ENCODE assay signal across 11 cellular contexts in the genomic region with DNA sequence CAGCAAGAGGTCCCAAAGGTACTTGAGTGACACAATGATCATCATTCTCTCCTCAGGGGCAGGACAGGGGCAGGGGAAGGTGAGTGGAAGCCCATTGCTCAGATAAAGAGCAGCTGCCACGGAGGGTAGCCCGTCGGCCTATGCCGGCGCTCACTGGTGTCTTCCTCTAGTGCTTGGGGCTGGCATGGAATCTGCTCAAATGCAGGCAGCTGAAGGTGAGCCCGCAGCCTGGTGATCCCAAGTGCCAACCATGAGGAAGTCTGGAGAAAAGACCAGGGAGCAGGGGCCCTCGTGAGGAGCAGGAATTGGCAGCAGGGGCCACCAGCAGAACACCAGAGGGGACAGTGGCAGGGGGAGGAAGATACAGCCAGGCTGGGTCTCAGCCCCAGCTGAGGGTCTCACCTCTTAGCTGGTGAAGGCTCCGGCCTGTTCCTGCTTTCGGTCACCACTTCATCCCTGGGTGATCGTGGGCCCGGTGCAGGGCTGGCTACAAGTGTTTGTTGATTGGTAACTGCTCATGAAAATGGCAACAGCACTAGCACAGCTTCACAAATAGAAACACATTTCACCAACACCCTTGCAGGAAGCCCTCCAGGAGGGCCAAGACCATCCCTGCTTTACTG. TPM values are rescaled to one million over a fixed set of nuclear protein-coding genes. Genes with fewer than 3 reads are reported as not detected.
A peak's percentile ranks its signal among the peaks of the same experiment; 100 is the strongest.
DNase-seq lines count a peak whose midpoint lies in the region; ATAC-seq and TF ChIP-seq lines count a peak whose summit lies in the region.
"Had no signal": no experiment of that assay in that cellular context is flagged by ENCODE, and none has a peak within 500 bp of the region (broad histone marks: within the 10 kb centered on the region; RNA-seq: fewer than 3 reads in every experiment).

No MANE protein-coding gene starts in this region.

- H3K36me3 Mint-ChIP-seq in CD14-positive monocyte = peaks cover 70 to 89% of the 10 kb centered on the region in 2 donors
- peaks cover 84% of the 10 kb centered on the region for H3K36me3 Mint-ChIP-seq in activated T-helper 2 cell treated with anti-CD3 and anti-CD28 coated beads, Interferon-gamma antibody, Interleukin-2, Interleukin-4, amounts not matched to agents 10 μg/mL and 5 μg/mL and 100 μg/mL, durations not matched to agents 14 hours and 24 hours and 36 hours (ENCODE audit: low read depth)

- H3K4me1 Mint-ChIP-seq in CD14-positive monocyte = peaks cover 13% of the 10 kb centered on the region
- peaks cover 48% of the 10 kb centered on the region for H3K4me1 Mint-ChIP-seq in activated T-helper 2 cell treated with anti-CD3 and anti-CD28 coated beads, Interferon-gamma antibody, Interleukin-2, Interleukin-4, amounts not matched to agents 10 μg/mL and 5 μg/mL and 100 μg/mL, durations not matched to agents 14 hours and 24 hours and 36 hours (ENCODE audit: low read depth)

- H3K27me3 ChIP-seq in BE2C = no peaks in the 10 kb centered on the region

- no peaks in the 10 kb centered on the region for H3K9me3 ChIP-seq in BE2C

- H3K4me3 Mint-ChIP-seq in CD14-positive monocyte = no peak overlapping the region
- peak overlapping the region; percentile 58 for H3K4me3 Mint-ChIP-seq in activated T-helper 2 cell treated with anti-CD3 and anti-CD28 coated beads, Interferon-gamma antibody, Interleukin-2, Interleukin-4, amounts not matched to agents 10 μg/mL and 5 μg/mL and 100 μg/mL, durations not matched to agents 14 hours and 24 hours and 36 hours (ENCODE audit: low read depth)

- H3K36me3 ChIP-seq in BE2C = no peaks in the 10 kb centered on the region; the same call in 1 of the 2 replicates

- DNase-seq in CD14-positive monocyte (ENCODE audit: low spot score) (no peak), mesenteric fat pad (ENCODE audit: low spot score) (peak; percentile 57), mucosa of gallbladder (ENCODE audit: low spot score) (no peak), BE2C (no peak), AML-193 (lab: John Stamatoyannopoulos, UW) (no peak)
- no peak for DNase-seq in activated T-helper 2 cell treated with anti-CD3 and anti-CD28 coated beads, Interferon-gamma antibody, Interleukin-2, Interleukin-4, amounts not matched to agents 10 μg/mL and 5 μg/mL and 100 μg/mL, durations not matched to agents 14 hours and 24 hours and 36 hours (ENCODE audit: low spot score)
- DNase-seq: amygdala, NCI-H446 treated with DMSO at 0.1 percent for 48 hours had no signal

- no peaks in the 10 kb centered on the region for H3K9me3 Mint-ChIP-seq in CD14-positive monocyte
- H3K9me3 Mint-ChIP-seq in activated T-helper 2 cell treated with anti-CD3 and anti-CD28 coated beads, Interferon-gamma antibody, Interleukin-2, Interleukin-4, amounts not matched to agents 10 μg/mL and 5 μg/mL and 100 μg/mL, durations not matched to agents 14 hours and 24 hours and 36 hours = no peaks in the 10 kb centered on the region

- H3K4me1 ChIP-seq in BE2C = no peaks in the 10 kb centered on the region

- no peak overlapping the region for H3K4me3 ChIP-seq in BE2C (ENCODE audit: low read depth, low read length)
- H3K4me3 ChIP-seq: lung had no signal

- peak overlapping the region in 6 of 7 donors; percentile 17 to 84 (median 64) for H3K27ac Mint-ChIP-seq in CD14-positive monocyte
- peak overlapping the region; percentile 96 for H3K27ac Mint-ChIP-seq in activated T-helper 2 cell treated with anti-CD3 and anti-CD28 coated beads, Interferon-gamma antibody, Interleukin-2, Interleukin-4, amounts not matched to agents 10 μg/mL and 5 μg/mL and 100 μg/mL, durations not matched to agents 14 hours and 24 hours and 36 hours

- H3K27me3 Mint-ChIP-seq in CD14-positive monocyte (ENCODE audit: low read depth in 3 of 3) = peaks cover 0 to 2% (median 2%) of the 10 kb centered on the region in 3 donors
- no peaks in the 10 kb centered on the region for H3K27me3 Mint-ChIP-seq in activated T-helper 2 cell treated with anti-CD3 and anti-CD28 coated beads, Interferon-gamma antibody, Interleukin-2, Interleukin-4, amounts not matched to agents 10 μg/mL and 5 μg/mL and 100 μg/mL, durations not matched to agents 14 hours and 24 hours and 36 hours (ENCODE audit: low read depth)

- TF ChIP-seq CTCF in CD14-positive monocyte (IDR thresholded peaks at IDR 0.05) (no peak), BE2C (IDR thresholded peaks at IDR 0.05; ENCODE audit: low read depth, low read length) (no peak)

- intact Hi-C loops in CD14-positive monocyte (cut with micrococcal nuclease) = loop anchor here in 1 of 2 donors (10.0 kb wide), 1 partner anchor 52 kb away; no protein-coding TSS in a partner anchor
- intact Hi-C loops in activated T-helper 2 cell treated with anti-CD3 and anti-CD28 coated beads, Interferon-gamma antibody, Interleukin-2, Interleukin-4, amounts not matched to agents 10 μg/mL and 5 μg/mL and 100 μg/mL, durations not matched to agents 14 hours and 24 hours and 36 hours (cut with micrococcal nuclease) = loop anchor here (1.0 to 2.0 kb wide), 3 partner anchors 24 to 195 kb away; partner anchors contain the start of gene RBCK1

- ATAC-seq in GM19351 (IDR thresholded peaks at IDR 0.05; ENCODE audit: unreplicated experiment) (peak; percentile 14), HG03175 (IDR thresholded peaks at IDR 0.05; ENCODE audit: unreplicated experiment) (no peak)

RNA-seq across cellular contexts. Expression of gene RBCK1, which starts 24.7 kb away (rescaled TPM):
- polyA plus RNA-seq in CD14-positive monocyte = 10 to 100 TPM; 66.8 to 70.8 TPM
- total RNA-seq in activated T-helper 2 cell treated with anti-CD3 and anti-CD28 coated beads, Interferon-gamma antibody, Interleukin-2, Interleukin-4, amounts not matched to agents 10 μg/mL and 5 μg/mL and 100 μg/mL, durations not matched to agents 14 hours and 24 hours and 36 hours = 112 and 118 TPM in 2 replicates
- total RNA-seq in mesenteric fat pad (60.1 TPM), mucosa of gallbladder (133 TPM)
- 91.3 TPM for polyA plus RNA-seq in BE2C (2012; ENCODE audit: insufficient read depth, insufficient read length, low read depth)

RNA-seq across cellular contexts. Expression of gene TBC1D20, which starts 29.5 kb away (rescaled TPM):
- 10 to 100 TPM; 10.5 to 11.3 TPM for polyA plus RNA-seq in CD14-positive monocyte
- 30.1 and 31.5 TPM in 2 replicates for total RNA-seq in activated T-helper 2 cell treated with anti-CD3 and anti-CD28 coated beads, Interferon-gamma antibody, Interleukin-2, Interleukin-4, amounts not matched to agents 10 μg/mL and 5 μg/mL and 100 μg/mL, durations not matched to agents 14 hours and 24 hours and 36 hours
- total RNA-seq in mesenteric fat pad (47.0 TPM), mucosa of gallbladder (36.9 TPM)
- 17.9 TPM for polyA plus RNA-seq in BE2C (2012; ENCODE audit: insufficient read depth, insufficient read length, low read depth)

RNA-seq across cellular contexts. Expression of gene TRIB3, which starts 52.2 kb away (rescaled TPM):
- polyA plus RNA-seq in CD14-positive monocyte = 1 to 10 TPM; 8.0 to 9.4 TPM
- total RNA-seq in activated T-helper 2 cell treated with anti-CD3 and anti-CD28 coated beads, Interferon-gamma antibody, Interleukin-2, Interleukin-4, amounts not matched to agents 10 μg/mL and 5 μg/mL and 100 μg/mL, durations not matched to agents 14 hours and 24 hours and 36 hours = 31.6 and 32.2 TPM in 2 replicates
- total RNA-seq in mesenteric fat pad = 9.4 TPM
- total RNA-seq in mucosa of gallbladder = 13.6 TPM
- polyA plus RNA-seq in BE2C (2012; ENCODE audit: insufficient read depth, insufficient read length, low read depth) = 157 TPM
